In the genomic region with DNA sequence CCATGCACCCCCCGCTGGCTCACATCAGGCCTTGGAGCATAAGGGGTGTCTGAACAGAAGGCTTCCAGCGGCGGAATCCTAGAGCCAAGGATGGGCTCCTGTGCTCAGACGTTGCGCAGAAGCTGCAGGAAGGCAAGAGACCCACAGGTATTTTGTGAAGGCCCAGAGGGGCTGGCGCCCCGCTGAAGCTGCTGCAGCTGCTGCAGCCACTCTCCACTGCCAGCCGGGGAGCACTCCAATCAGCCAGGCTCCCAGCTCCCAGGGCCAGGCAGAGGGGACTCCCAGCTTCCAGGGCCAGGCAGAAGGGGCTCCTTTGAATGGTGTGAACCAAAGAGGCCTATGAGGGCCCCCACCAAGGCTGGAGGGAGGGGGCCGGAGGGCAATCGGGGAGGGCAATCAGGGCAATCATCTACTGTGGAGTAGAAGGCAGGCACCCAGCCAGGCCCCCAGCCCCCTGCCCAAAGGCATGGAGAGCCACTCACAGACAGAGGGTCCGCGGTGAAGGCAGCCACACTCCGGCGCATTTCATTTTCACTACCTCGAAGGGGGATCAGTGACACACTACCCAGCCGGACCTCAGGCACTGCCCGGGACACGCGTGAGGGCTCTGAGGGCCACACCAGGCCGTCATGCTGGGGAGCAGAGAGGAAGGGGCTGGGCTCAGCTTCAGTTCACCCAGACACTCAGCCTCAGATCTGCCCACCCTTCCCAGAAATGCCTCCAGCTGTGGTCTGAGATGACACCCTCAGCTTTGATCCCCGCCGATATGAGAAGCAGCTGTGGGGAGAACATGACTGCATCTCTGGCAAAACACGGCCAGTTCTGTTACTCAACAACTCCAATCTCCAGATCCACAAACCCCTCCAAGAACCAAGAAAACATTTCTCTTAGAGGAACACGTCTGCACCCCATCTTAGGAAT, we compare ENCODE assay signal across 10 cellular contexts. TPM values are rescaled to one million over a fixed set of nuclear protein-coding genes. Genes with fewer than 3 reads are reported as not detected.
DNase-seq lines count a peak whose midpoint lies in the region; ATAC-seq and TF ChIP-seq lines count a peak whose summit lies in the region.
"Had no signal": no experiment of that assay in that cellular context is flagged by ENCODE, and none has a peak within 500 bp of the region (broad histone marks: within the 10 kb centered on the region; RNA-seq: fewer than 3 reads in every experiment).

No MANE protein-coding gene starts in this region.

- peak overlapping the region; percentile 34 for H3K4me3 Mint-ChIP-seq in activated CD4-positive, alpha-beta T cell treated with anti-CD3 and anti-CD28 coated beads, Interleukin-2, amount 10 ng/mL, durations not matched to agents 24 days and 14 days
- no peak overlapping the region for H3K4me3 Mint-ChIP-seq in neural progenitor cell

- no peaks in the 10 kb centered on the region for H3K9me3 Mint-ChIP-seq in activated CD4-positive, alpha-beta T cell treated with anti-CD3 and anti-CD28 coated beads, Interleukin-2, amount 10 ng/mL, durations not matched to agents 24 days and 14 days
- no peaks in the 10 kb centered on the region for H3K9me3 Mint-ChIP-seq in neural progenitor cell

- H3K4me1 ChIP-seq in adrenal gland (replicated peaks in 1 of 2) (peaks cover 4 to 13% of the 10 kb centered on the region in 2 donors), neural progenitor cell (no peaks in the 10 kb centered on the region)
- H3K4me1 ChIP-seq: parathyroid adenoma had no signal

- peaks cover 19% of the 10 kb centered on the region for H4K20me1 ChIP-seq in neural progenitor cell (ENCODE audit: low read depth)

- no peaks in the 10 kb centered on the region for H3K9me3 ChIP-seq in adrenal gland (replicated peaks in 1 of 3)
- H3K9me3 ChIP-seq in neural progenitor cell (ENCODE audit: low read depth): no peaks in the 10 kb centered on the region

- no peak for TF ChIP-seq CTCF in adrenal gland (IDR thresholded peaks at IDR 0.05)
- no peak for TF ChIP-seq CTCF in neural progenitor cell (IDR thresholded peaks at IDR 0.05)

- H3K27me3 ChIP-seq in adrenal gland (no peaks in the 10 kb centered on the region), neural progenitor cell (no peaks in the 10 kb centered on the region)

- H3K36me3 ChIP-seq in adrenal gland (replicated peaks in 1 of 2) (peaks cover 0 to 70% of the 10 kb centered on the region in 2 donors), neural progenitor cell (no peaks in the 10 kb centered on the region)

- no peaks in the 10 kb centered on the region for H3K79me2 ChIP-seq in neural progenitor cell (ENCODE audit: low read depth)
- H3K79me2 ChIP-seq: parathyroid adenoma had no signal

- no peaks in the 10 kb centered on the region for H3K27me3 Mint-ChIP-seq in activated CD4-positive, alpha-beta T cell treated with anti-CD3 and anti-CD28 coated beads, Interleukin-2, amount 10 ng/mL, durations not matched to agents 24 days and 14 days
- H3K27me3 Mint-ChIP-seq in neural progenitor cell (ENCODE audit: insufficient read depth, low read depth): peaks cover 6% of the 10 kb centered on the region

- no peak overlapping the region for H3K9ac ChIP-seq in neural progenitor cell
- H3K9ac ChIP-seq: parathyroid adenoma had no signal

- peak overlapping the region; percentile 74 for H3K27ac Mint-ChIP-seq in activated CD4-positive, alpha-beta T cell treated with anti-CD3 and anti-CD28 coated beads, Interleukin-2, amount 10 ng/mL, durations not matched to agents 24 days and 14 days
- no peak overlapping the region for H3K27ac Mint-ChIP-seq in neural progenitor cell

- peak; percentile 79 for DNase-seq in activated CD4-positive, alpha-beta T cell treated with anti-CD3 and anti-CD28 coated beads, Interleukin-2, amount 10 ng/mL, durations not matched to agents 24 days and 14 days
- peak in 1 of 7 donors; percentile 41 for DNase-seq in adrenal gland
- peak; percentile 37 for DNase-seq in mucosa of gallbladder (ENCODE audit: low spot score)
- peak; percentile 73 for DNase-seq in stimulated activated naive CD8-positive, alpha-beta T cell treated with anti-CD3 and anti-CD28 coated beads, Interleukin-15, Interleukin-2, amounts not matched to agents 100 U/mL and 50 U/mL, for 24 hours
- DNase-seq in neural progenitor cell (ENCODE audit: low spot score): no peak
- no peak for DNase-seq in islet precursor cell
- no peak for DNase-seq in midbrain (lab: John Stamatoyannopoulos, UW)
- no peak for DNase-seq in germinal center (ENCODE audit: low spot score)
- DNase-seq: NCI-H1092 had no signal

- H3K27ac ChIP-seq in adrenal gland: peak overlapping the region in 3 of 5 donors; percentile 14 to 79 (median 54)
- no peak overlapping the region for H3K27ac ChIP-seq in neural progenitor cell
- H3K27ac ChIP-seq: parathyroid adenoma had no signal

- H2AFZ ChIP-seq in neural progenitor cell (replicated peaks): no peak overlapping the region
- H2AFZ ChIP-seq: parathyroid adenoma had no signal

- peaks cover 50% of the 10 kb centered on the region for H3K4me1 Mint-ChIP-seq in activated CD4-positive, alpha-beta T cell treated with anti-CD3 and anti-CD28 coated beads, Interleukin-2, amount 10 ng/mL, durations not matched to agents 24 days and 14 days
- H3K4me1 Mint-ChIP-seq in neural progenitor cell: peaks cover 14% of the 10 kb centered on the region

- TF ChIP-seq POLR2A in adrenal gland (IDR thresholded peaks at IDR 0.05): no peak

- 74 to 79% (median 79%) methylated on average over 15 to 24 of the region's 24 CpGs for WGBS in adrenal gland, 4 donors

- no peak overlapping the region for H3K4me2 ChIP-seq in neural progenitor cell

- no peaks in the 10 kb centered on the region for H3F3A ChIP-seq in neural progenitor cell (ENCODE audit: low read depth)

- peaks cover 36% of the 10 kb centered on the region for H3K36me3 Mint-ChIP-seq in activated CD4-positive, alpha-beta T cell treated with anti-CD3 and anti-CD28 coated beads, Interleukin-2, amount 10 ng/mL, durations not matched to agents 24 days and 14 days (ENCODE audit: low read depth)
- H3K36me3 Mint-ChIP-seq in neural progenitor cell: no peaks in the 10 kb centered on the region

- intact Hi-C loops in activated CD4-positive, alpha-beta T cell treated with anti-CD3 and anti-CD28 coated beads, Interleukin-2, amount 10 ng/mL, durations not matched to agents 24 days and 14 days (cut with micrococcal nuclease): no loop called here
- intact Hi-C loops in adrenal gland (cut with DNase I): no loop called here

- peak; percentile 75 for ATAC-seq in stimulated activated naive CD8-positive, alpha-beta T cell treated with anti-CD3 and anti-CD28 coated beads, Interleukin-15, Interleukin-2, amounts not matched to agents 100 U/mL and 50 U/mL, for 24 hours

- H3K4me3 ChIP-seq in adrenal gland: no peak overlapping the region
- no peak overlapping the region for H3K4me3 ChIP-seq in neural progenitor cell

RNA-seq across cellular contexts. Expression of a gene that starts 11.6 kb away (rescaled TPM):
- 0.33 and 0.43 TPM in 2 replicates for total RNA-seq in activated CD4-positive, alpha-beta T cell treated with anti-CD3 and anti-CD28 coated beads, Interleukin-2, amount 10 ng/mL, durations not matched to agents 24 days and 14 days
- total RNA-seq in adrenal gland (100 to 1,000 TPM in 2 of 8 donors, 10 to 100 TPM in 6; 52.3 to 226 (median 60.8) TPM), mucosa of gallbladder (23.7 TPM), neural progenitor cell (ENCODE audit: low replicate concordance) (0.11 and 2.3 TPM in 2 replicates)
- polyA plus RNA-seq in adrenal gland: 100 to 1,000 TPM in 1 of 3 donors, 10 to 100 TPM in 2; 70.4 to 106 (median 82.5) TPM

Comparison
In these comparisons a context has a peak if more than half of its experiments do, and no peak if none do; other contexts are left out.
1. DNase-seq: peak in activated CD4-positive, alpha-beta T cell treated with anti-CD3 and anti-CD28 coated beads, Interleukin-2, amount 10 ng/mL, durations not matched to agents 24 days and 14 days (single experiment), mucosa of gallbladder (single experiment) and stimulated activated naive CD8-positive, alpha-beta T cell treated with anti-CD3 and anti-CD28 coated beads, Interleukin-15, Interleukin-2, amounts not matched to agents 100 U/mL and 50 U/mL, for 24 hours (single experiment); none in neural progenitor cell (single experiment), islet precursor cell (single experiment), midbrain (single experiment) and germinal center (single experiment).